ENCODE assay signal across 16 cellular contexts in genomic region chr12:34606749-34607519, GRCh38.
DNase-seq lines count a peak whose midpoint lies in the region; ATAC-seq and TF ChIP-seq lines count a peak whose summit lies in the region.
"Had no signal": no experiment of that assay in that cellular context is flagged by ENCODE, and none has a peak within 500 bp of the region (broad histone marks: within the 10 kb centered on the region; RNA-seq: fewer than 3 reads in every experiment).

No MANE protein-coding gene starts in this region.

- peaks cover 11 to 65% (median 60%) of the 10 kb centered on the region in 5 donors for H3K9me3 ChIP-seq in subcutaneous abdominal adipose tissue (ENCODE audit: control insufficient read depth in 5 of 5, low read length in 5 of 5)

- in situ Hi-C loops in GM13977 (cut with MboI; ENCODE audit: low pct_unique_long_range_greater_than_20kb, low sequenced_read_pairs, unreplicated experiment) = no loop called here

- H3K9ac ChIP-seq in subcutaneous abdominal adipose tissue (ENCODE audit: low read length in 5 of 5) = no peak overlapping the region

- H3K36me3 Mint-ChIP-seq in activated T-helper 17 cell treated with anti-CD3 and anti-CD28 coated beads, Interleukin-2, amount 50 U/mL, for 72 hours (ENCODE audit: low read depth) = no peaks in the 10 kb centered on the region
- H3K36me3 Mint-ChIP-seq: CD8-positive, alpha-beta T cell had no signal

- H3K4me3 Mint-ChIP-seq in activated T-helper 17 cell treated with anti-CD3 and anti-CD28 coated beads, Interleukin-2, amount 50 U/mL, for 72 hours = no peak overlapping the region
- H3K4me3 Mint-ChIP-seq: CD8-positive, alpha-beta T cell had no signal

- no peaks in the 10 kb centered on the region for H3K4me1 ChIP-seq in subcutaneous abdominal adipose tissue (ENCODE audit: control insufficient read depth in 5 of 5, insufficient read depth in 5 of 5, low read length in 5 of 5)

- H3K27ac ChIP-seq in subcutaneous abdominal adipose tissue (ENCODE audit: low read depth, low read length) = no peak overlapping the region
- H3K27ac ChIP-seq: PC-9 had no signal

- POLR2A ChIA-PET in GM10248 (lab: Yijun Ruan, JAX) = no interaction called here

- TF ChIP-seq CTCF in GM10248 (IDR thresholded peaks at IDR 0.05; ENCODE audit: control extremely low read depth, extremely low read depth, low read depth, missing control alignments) = no peak
- TF ChIP-seq CTCF in GM13977 (IDR thresholded peaks at IDR 0.05; ENCODE audit: extremely low read depth, insufficient read depth, missing control alignments) = no peak

- no peak overlapping the region for H3K27ac Mint-ChIP-seq in activated T-helper 17 cell treated with anti-CD3 and anti-CD28 coated beads, Interleukin-2, amount 50 U/mL, for 72 hours
- H3K27ac Mint-ChIP-seq: CD8-positive, alpha-beta T cell had no signal

- DNase-seq in GM10248 (ENCODE audit: extremely low spot score) (peak; percentile 3), GM13977 (ENCODE audit: low spot score) (peak; percentile 1), left lobe of liver (ENCODE audit: low spot score) (peak; percentile 34)
- DNase-seq: CD8-positive, alpha-beta T cell; DND-41; GDM1; KG1; NCI-H1105 treated with DMSO at 0.1 percent for 48 hours; NCI-H187 treated with DMSO at 0.1 percent for 48 hours; NCI-H446 treated with DMSO at 0.1 percent for 48 hours; NCI-H774; PC-9 had no signal

- no peaks in the 10 kb centered on the region for H3K4me1 Mint-ChIP-seq in activated T-helper 17 cell treated with anti-CD3 and anti-CD28 coated beads, Interleukin-2, amount 50 U/mL, for 72 hours

- peaks cover 16% of the 10 kb centered on the region for H3K9me3 Mint-ChIP-seq in activated T-helper 17 cell treated with anti-CD3 and anti-CD28 coated beads, Interleukin-2, amount 50 U/mL, for 72 hours

- H3K27me3 Mint-ChIP-seq in activated T-helper 17 cell treated with anti-CD3 and anti-CD28 coated beads, Interleukin-2, amount 50 U/mL, for 72 hours = no peaks in the 10 kb centered on the region

- peak overlapping the region in 3 of 5 donors; percentile 26 to 38 (median 26) for H3K4me3 ChIP-seq in subcutaneous abdominal adipose tissue (ENCODE audit: low read depth in 1 of 5, low read length in 5 of 5)
- H3K4me3 ChIP-seq: PC-9 had no signal

- no peak for ATAC-seq in left lobe of liver
- ATAC-seq in HG03565 (IDR thresholded peaks at IDR 0.05; ENCODE audit: unreplicated experiment) = no peak
- ATAC-seq in activated T-helper 17 cell treated with anti-CD3 and anti-CD28 coated beads, Interleukin-2, amount 50 U/mL, for 72 hours (replicated peaks) = no peak
- ATAC-seq in GM21423 (IDR thresholded peaks at IDR 0.05; ENCODE audit: unreplicated experiment) = no peak
- ATAC-seq: CD8-positive, alpha-beta T cell had no signal

- H3K36me3 ChIP-seq in subcutaneous abdominal adipose tissue (ENCODE audit: control insufficient read depth in 5 of 5, insufficient read depth in 5 of 5, low read length in 5 of 5) = no peaks in the 10 kb centered on the region

- CTCF ChIA-PET in GM10248 (lab: Yijun Ruan, JAX) = no interaction called here

- no peaks in the 10 kb centered on the region for H3K27me3 ChIP-seq in subcutaneous abdominal adipose tissue (ENCODE audit: control insufficient read depth in 5 of 5, insufficient read depth in 4 of 5, low read length in 5 of 5)
